Comparison of ENCODE assay signal across 2 cellular contexts in the genomic region with DNA sequence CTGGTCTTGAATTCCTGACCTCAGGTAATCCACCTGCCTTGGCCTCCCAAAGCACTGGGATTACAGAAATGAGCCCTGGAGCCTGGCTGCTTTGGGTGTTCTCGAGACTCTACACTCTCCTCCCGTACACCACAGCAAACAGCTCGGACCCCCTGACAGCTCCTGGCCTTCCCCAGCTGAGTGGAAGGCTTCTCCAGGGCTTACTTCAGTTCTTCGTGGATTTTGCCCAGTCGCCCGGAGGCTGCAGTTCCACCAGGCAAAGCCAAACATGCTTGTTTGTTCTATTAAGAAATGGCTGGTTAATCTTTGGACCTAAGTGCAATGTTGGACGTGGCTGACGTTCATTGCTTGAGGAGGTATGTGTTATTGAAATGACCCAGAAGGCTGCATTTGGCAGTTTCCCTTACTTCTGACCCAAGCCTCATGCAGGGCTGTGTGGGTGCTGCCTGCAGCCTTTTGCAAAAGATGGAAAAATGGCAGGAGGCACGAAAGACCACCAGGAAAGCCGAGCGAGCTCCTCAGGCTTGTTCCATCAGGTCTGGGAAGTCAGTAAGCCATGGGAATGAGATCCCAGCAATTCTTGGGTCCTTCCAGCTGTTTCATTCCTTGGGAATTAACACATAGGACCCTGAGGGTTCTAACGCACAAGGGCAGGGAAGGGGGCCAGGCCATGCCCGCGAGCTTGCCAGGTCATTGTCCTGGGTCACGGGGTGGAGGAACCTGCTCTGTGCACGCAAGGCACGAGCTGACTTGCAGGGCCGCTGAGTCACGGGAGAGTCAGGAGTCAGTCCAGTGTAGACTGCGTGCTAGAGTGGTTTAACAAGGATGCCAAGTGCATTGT.
TF ChIP-seq lines count a peak whose summit lies in the region.

No MANE protein-coding gene starts in this region.

TF ChIP-seq in IMR-90, 13 proteins besides CTCF, POLR2A, EP300 and RAD21:
- TF ChIP-seq CEBPB (IDR thresholded peaks at IDR 0.05; ENCODE audit: low read depth, low read length) (no peak), NFE2L2 (IDR thresholded peaks at IDR 0.05; ENCODE audit: low read depth, low read length) (peak; percentile 62), RCOR1 (IDR thresholded peaks at IDR 0.05; ENCODE audit: insufficient replicate concordance, low read length) (peak; percentile 20), FOS (IDR thresholded peaks at IDR 0.05; ENCODE audit: low read depth, low read length) (peak; percentile 54), MAZ (IDR thresholded peaks at IDR 0.05; ENCODE audit: borderline replicate concordance, low read depth, low read length) (no peak), BHLHE40 (IDR thresholded peaks at IDR 0.05; ENCODE audit: low read depth, low read length) (peak; percentile 93), RFX5 (IDR thresholded peaks at IDR 0.05; ENCODE audit: low read depth, low read length) (no peak)
- TF ChIP-seq, protein P1, sequence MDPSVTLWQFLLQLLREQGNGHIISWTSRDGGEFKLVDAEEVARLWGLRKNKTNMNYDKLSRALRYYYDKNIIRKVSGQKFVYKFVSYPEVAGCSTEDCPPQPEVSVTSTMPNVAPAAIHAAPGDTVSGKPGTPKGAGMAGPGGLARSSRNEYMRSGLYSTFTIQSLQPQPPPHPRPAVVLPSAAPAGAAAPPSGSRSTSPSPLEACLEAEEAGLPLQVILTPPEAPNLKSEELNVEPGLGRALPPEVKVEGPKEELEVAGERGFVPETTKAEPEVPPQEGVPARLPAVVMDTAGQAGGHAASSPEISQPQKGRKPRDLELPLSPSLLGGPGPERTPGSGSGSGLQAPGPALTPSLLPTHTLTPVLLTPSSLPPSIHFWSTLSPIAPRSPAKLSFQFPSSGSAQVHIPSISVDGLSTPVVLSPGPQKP (IDR thresholded peaks at IDR 0.05; ENCODE audit: borderline replicate concordance, low read depth, low read length) = no peak
- TF ChIP-seq, protein P2, sequence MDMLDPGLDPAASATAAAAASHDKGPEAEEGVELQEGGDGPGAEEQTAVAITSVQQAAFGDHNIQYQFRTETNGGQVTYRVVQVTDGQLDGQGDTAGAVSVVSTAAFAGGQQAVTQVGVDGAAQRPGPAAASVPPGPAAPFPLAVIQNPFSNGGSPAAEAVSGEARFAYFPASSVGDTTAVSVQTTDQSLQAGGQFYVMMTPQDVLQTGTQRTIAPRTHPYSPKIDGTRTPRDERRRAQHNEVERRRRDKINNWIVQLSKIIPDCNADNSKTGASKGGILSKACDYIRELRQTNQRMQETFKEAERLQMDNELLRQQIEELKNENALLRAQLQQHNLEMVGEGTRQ (IDR thresholded peaks at IDR 0.05; ENCODE audit: low read depth, low read length) = peak; percentile 62; the same call in 1 of the 2 replicates

TF ChIP-seq in liver, 16 proteins besides CTCF, POLR2A, EP300 and RAD21:
- TF ChIP-seq FOXA1 (IDR thresholded peaks at IDR 0.05) (peak; percentile 47), HNF4A (conservative IDR thresholded peaks at IDR 0.05) (peak; percentile 96 to 98), SP1 (IDR thresholded peaks at IDR 0.05) (peak; percentile 99), YY1 (IDR thresholded peaks at IDR 0.05) (peak; percentile 58), HNF4G (IDR thresholded peaks at IDR 0.05) (peak; percentile 97), NR2F2 (IDR thresholded peaks at IDR 0.05) (peak; percentile 62), JUND (IDR thresholded peaks at IDR 0.05) (peak; percentile 47 to 72), RXRA (IDR thresholded peaks at IDR 0.05) (peak; percentile 85 to 90), FOXA2 (IDR thresholded peaks at IDR 0.05) (no peak), TAF1 (conservative IDR thresholded peaks at IDR 0.05) (peak; percentile 53), GABPA (IDR thresholded peaks at IDR 0.05 in 1 of 2, conservative IDR thresholded peaks at IDR 0.05 in 1 of 2) (no peak), EGR1 (IDR thresholded peaks at IDR 0.05; ENCODE audit: low read depth in 2 of 2) (peak in 1 of 2 donors; percentile 17)
- TF ChIP-seq, protein P3, sequence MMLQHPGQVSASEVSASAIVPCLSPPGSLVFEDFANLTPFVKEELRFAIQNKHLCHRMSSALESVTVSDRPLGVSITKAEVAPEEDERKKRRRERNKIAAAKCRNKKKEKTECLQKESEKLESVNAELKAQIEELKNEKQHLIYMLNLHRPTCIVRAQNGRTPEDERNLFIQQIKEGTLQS (IDR thresholded peaks at IDR 0.05) = no peak
- TF ChIP-seq, protein P4, sequence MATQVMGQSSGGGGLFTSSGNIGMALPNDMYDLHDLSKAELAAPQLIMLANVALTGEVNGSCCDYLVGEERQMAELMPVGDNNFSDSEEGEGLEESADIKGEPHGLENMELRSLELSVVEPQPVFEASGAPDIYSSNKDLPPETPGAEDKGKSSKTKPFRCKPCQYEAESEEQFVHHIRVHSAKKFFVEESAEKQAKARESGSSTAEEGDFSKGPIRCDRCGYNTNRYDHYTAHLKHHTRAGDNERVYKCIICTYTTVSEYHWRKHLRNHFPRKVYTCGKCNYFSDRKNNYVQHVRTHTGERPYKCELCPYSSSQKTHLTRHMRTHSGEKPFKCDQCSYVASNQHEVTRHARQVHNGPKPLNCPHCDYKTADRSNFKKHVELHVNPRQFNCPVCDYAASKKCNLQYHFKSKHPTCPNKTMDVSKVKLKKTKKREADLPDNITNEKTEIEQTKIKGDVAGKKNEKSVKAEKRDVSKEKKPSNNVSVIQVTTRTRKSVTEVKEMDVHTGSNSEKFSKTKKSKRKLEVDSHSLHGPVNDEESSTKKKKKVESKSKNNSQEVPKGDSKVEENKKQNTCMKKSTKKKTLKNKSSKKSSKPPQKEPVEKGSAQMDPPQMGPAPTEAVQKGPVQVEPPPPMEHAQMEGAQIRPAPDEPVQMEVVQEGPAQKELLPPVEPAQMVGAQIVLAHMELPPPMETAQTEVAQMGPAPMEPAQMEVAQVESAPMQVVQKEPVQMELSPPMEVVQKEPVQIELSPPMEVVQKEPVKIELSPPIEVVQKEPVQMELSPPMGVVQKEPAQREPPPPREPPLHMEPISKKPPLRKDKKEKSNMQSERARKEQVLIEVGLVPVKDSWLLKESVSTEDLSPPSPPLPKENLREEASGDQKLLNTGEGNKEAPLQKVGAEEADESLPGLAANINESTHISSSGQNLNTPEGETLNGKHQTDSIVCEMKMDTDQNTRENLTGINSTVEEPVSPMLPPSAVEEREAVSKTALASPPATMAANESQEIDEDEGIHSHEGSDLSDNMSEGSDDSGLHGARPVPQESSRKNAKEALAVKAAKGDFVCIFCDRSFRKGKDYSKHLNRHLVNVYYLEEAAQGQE (IDR thresholded peaks at IDR 0.05) = peak; percentile 76
- TF ChIP-seq, protein P5, sequence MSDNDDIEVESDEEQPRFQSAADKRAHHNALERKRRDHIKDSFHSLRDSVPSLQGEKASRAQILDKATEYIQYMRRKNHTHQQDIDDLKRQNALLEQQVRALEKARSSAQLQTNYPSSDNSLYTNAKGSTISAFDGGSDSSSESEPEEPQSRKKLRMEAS (IDR thresholded peaks at IDR 0.05) = peak; percentile 52
- TF ChIP-seq, protein P6, sequence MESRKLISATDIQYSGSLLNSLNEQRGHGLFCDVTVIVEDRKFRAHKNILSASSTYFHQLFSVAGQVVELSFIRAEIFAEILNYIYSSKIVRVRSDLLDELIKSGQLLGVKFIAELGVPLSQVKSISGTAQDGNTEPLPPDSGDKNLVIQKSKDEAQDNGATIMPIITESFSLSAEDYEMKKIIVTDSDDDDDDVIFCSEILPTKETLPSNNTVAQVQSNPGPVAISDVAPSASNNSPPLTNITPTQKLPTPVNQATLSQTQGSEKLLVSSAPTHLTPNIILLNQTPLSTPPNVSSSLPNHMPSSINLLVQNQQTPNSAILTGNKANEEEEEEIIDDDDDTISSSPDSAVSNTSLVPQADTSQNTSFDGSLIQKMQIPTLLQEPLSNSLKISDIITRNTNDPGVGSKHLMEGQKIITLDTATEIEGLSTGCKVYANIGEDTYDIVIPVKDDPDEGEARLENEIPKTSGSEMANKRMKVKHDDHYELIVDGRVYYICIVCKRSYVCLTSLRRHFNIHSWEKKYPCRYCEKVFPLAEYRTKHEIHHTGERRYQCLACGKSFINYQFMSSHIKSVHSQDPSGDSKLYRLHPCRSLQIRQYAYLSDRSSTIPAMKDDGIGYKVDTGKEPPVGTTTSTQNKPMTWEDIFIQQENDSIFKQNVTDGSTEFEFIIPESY (IDR thresholded peaks at IDR 0.05) = peak; percentile 62
TF ChIP-seq in liver: peak in this region for 13.
